Comparison of ENCODE assay signal across 2 cellular contexts in the genomic region with DNA sequence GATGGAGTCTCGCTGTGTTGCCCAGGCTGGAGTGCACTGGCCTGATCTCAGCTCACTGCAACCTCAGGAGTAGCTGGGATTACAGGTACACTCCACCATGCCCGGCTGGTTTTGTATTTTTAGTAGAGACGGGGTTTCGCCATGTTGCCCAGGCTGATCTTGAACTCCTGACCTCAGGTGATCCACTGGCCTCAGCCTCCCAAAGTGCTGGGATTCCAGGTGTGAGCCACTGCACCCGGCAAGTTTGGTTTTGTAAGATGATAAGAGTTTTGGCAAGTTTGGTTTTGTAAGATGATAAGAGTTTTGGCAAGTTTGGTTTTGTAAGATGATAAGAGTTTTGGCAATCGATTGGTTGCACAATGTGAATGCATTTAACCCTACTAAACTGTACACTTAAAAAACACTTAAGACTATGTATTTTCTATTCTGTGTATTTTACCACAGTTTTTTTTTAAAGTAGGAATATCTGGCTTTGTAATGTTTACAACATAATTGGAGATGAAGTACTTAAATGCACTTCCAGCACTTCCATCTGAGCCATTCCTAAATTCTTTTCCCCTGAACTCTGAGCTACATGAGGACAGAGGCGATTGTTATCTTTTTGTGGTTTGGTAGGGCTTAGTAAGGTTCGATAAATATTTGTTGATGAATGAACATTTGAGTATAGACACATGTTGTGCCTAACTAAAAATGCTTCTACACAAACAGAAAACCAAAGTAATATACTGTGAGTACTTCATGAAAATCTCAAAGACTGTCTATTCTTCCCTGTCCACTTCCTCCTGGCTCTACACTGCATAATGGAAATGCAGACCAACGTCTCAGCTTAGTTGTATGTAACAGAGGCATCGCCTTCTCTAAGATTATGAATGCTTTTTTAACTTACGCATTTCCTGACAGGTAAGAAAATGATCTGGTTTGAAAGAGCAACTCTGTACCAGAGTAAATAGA.
TF ChIP-seq lines count a peak whose summit lies in the region.

No MANE protein-coding gene starts in this region.

TF ChIP-seq in IMR-90, 13 proteins besides CTCF, POLR2A, EP300 and RAD21:
- TF ChIP-seq RCOR1 (IDR thresholded peaks at IDR 0.05; ENCODE audit: insufficient replicate concordance, low read length) (no peak), MAFK (IDR thresholded peaks at IDR 0.05; ENCODE audit: low read depth, low read length) (no peak), FOS (IDR thresholded peaks at IDR 0.05; ENCODE audit: low read depth, low read length) (no peak), BHLHE40 (IDR thresholded peaks at IDR 0.05; ENCODE audit: low read depth, low read length) (no peak), MAZ (IDR thresholded peaks at IDR 0.05; ENCODE audit: borderline replicate concordance, low read depth, low read length) (no peak)
- TF ChIP-seq, protein P1, sequence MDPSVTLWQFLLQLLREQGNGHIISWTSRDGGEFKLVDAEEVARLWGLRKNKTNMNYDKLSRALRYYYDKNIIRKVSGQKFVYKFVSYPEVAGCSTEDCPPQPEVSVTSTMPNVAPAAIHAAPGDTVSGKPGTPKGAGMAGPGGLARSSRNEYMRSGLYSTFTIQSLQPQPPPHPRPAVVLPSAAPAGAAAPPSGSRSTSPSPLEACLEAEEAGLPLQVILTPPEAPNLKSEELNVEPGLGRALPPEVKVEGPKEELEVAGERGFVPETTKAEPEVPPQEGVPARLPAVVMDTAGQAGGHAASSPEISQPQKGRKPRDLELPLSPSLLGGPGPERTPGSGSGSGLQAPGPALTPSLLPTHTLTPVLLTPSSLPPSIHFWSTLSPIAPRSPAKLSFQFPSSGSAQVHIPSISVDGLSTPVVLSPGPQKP (IDR thresholded peaks at IDR 0.05; ENCODE audit: borderline replicate concordance, low read depth, low read length) = no peak

TF ChIP-seq in K562, 482 proteins besides CTCF, POLR2A, EP300 and RAD21:
- TF ChIP-seq CBFA2T3 (IDR thresholded peaks at IDR 0.05) = 0 out of 2 replicates have a peak, but pooled peaks have one; percentile 10
- TF ChIP-seq, protein P2, sequence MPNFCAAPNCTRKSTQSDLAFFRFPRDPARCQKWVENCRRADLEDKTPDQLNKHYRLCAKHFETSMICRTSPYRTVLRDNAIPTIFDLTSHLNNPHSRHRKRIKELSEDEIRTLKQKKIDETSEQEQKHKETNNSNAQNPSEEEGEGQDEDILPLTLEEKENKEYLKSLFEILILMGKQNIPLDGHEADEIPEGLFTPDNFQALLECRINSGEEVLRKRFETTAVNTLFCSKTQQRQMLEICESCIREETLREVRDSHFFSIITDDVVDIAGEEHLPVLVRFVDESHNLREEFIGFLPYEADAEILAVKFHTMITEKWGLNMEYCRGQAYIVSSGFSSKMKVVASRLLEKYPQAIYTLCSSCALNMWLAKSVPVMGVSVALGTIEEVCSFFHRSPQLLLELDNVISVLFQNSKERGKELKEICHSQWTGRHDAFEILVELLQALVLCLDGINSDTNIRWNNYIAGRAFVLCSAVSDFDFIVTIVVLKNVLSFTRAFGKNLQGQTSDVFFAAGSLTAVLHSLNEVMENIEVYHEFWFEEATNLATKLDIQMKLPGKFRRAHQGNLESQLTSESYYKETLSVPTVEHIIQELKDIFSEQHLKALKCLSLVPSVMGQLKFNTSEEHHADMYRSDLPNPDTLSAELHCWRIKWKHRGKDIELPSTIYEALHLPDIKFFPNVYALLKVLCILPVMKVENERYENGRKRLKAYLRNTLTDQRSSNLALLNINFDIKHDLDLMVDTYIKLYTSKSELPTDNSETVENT (CRISPR knock-in tag; IDR thresholded peaks at IDR 0.05) = no peak
